Comparison of ENCODE assay signal across 16 cellular contexts in the genomic region with DNA sequence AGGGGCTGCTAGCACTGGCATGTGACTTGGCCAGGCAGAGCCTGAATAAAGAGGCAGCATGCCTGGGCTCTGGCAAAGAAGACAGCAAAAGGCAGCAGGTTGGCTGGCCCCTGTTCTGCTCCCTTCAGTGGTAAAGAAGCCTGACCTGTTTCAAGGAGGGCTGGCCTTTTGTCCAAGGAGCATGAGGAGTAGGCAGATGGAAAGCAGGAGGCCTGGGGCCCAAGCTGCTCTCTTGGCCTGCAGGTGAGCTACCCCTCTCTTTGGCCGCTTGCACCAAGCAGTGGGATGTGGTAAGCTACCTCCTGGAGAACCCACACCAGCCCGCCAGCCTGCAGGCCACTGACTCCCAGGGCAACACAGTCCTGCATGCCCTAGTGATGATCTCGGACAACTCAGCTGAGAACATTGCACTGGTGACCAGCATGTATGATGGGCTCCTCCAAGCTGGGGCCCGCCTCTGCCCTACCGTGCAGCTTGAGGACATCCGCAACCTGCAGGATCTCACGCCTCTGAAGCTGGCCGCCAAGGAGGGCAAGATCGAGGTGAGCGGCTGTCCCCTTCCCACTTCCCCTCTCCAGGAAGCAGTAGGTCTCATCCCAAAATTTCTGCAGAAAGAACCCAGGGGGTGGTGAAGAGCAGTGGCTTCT. TPM values are rescaled to one million over a fixed set of nuclear protein-coding genes. Genes with fewer than 3 reads are reported as not detected.
DNase-seq lines count a peak whose midpoint lies in the region; ATAC-seq lines count a peak whose summit lies in the region.
"Had no signal": no experiment of that assay in that cellular context is flagged by ENCODE, and none has a peak within 500 bp of the region (broad histone marks: within the 10 kb centered on the region; RNA-seq: fewer than 3 reads in every experiment).

No MANE protein-coding gene starts in this region.

- no peak overlapping the region for H3K4ac ChIP-seq in mesenchymal stem cell (ENCODE audit: low read depth in 1 of 2, low read length in 2 of 2)

- peak overlapping the region in 1 of 2 experiments; percentile 26 for H3K18ac ChIP-seq in mesenchymal stem cell (ENCODE audit: low read depth in 1 of 2, low read length in 2 of 2)

- no peak overlapping the region for H3K4me3 ChIP-seq in mesenchymal stem cell (ENCODE audit: insufficient read depth in 1 of 2, low read depth in 1 of 2, low read length in 2 of 2)
- H3K4me3 ChIP-seq: BLaER1 treated with 17β-estradiol and CSF1 and Interleukin-3, amounts not matched to agents 10 nM and 100 nM; GM12878 had no signal

- peaks cover 31% of the 10 kb centered on the region for H3K4me1 ChIP-seq in mesenchymal stem cell (ENCODE audit: control insufficient read depth, insufficient read depth, low read depth, low read length)

- H2BK12ac ChIP-seq in mesenchymal stem cell (ENCODE audit: low read length in 2 of 2): peak overlapping the region in 1 of 2 experiments; percentile 67

- H3K27me3 ChIP-seq in mesenchymal stem cell (ENCODE audit: control insufficient read depth in 1 of 2, insufficient read depth in 1 of 2, low read length in 2 of 2): no peaks in the 10 kb centered on the region

- H2BK15ac ChIP-seq in mesenchymal stem cell (ENCODE audit: low read depth, poor library complexity, severe bottlenecking): no peak overlapping the region

- H3K79me1 ChIP-seq in mesenchymal stem cell (replicated peaks; ENCODE audit: low read length, poor library complexity, severe bottlenecking): no peaks in the 10 kb centered on the region

- WGBS in mesenchymal stem cell: 97% methylated on average over 7 of the region's 10 CpGs

- DNase-seq in Right ventricle myocardium inferior (ENCODE audit: missing footprints) (peak; percentile 41), left cardiac atrium (no peak), SK-N-DZ (ENCODE audit: low spot score) (peak; percentile 4), cerebellar nuclear complex (lab: John Stamatoyannopoulos, UW) (peak; percentile 65 to 73), mesenchymal stem cell (no peak), NCI-H2107 treated with DMSO at 0.1 percent for 48 hours (lab: John Stamatoyannopoulos, UW; ENCODE audit: unreplicated experiment) (no peak)
- DNase-seq: ACHN; Calu3; CD4-positive, alpha-beta T cell; DMS 273 treated with DMSO at 0.1 percent for 48 hours had no signal

- H3K9me3 ChIP-seq in mesenchymal stem cell (ENCODE audit: control insufficient read depth, low read length): no peaks in the 10 kb centered on the region
- H3K9me3 ChIP-seq: BLaER1 treated with 17β-estradiol and CSF1 and Interleukin-3, amounts not matched to agents 10 nM and 100 nM had no signal

- no peak for ATAC-seq in Right ventricle myocardium inferior
- no peak for ATAC-seq in left cardiac atrium
- ATAC-seq in GM21447 (IDR thresholded peaks at IDR 0.05; ENCODE audit: unreplicated experiment): no peak
- no peak for ATAC-seq in GM19463 (IDR thresholded peaks at IDR 0.05; ENCODE audit: unreplicated experiment)
- ATAC-seq: GM12878 had no signal

- no peak overlapping the region for H4K91ac ChIP-seq in mesenchymal stem cell (ENCODE audit: low read length)

- peak overlapping the region; percentile 19 for H2AK5ac ChIP-seq in mesenchymal stem cell (ENCODE audit: low read length, severe bottlenecking)

- no peak overlapping the region for H2BK5ac ChIP-seq in mesenchymal stem cell (ENCODE audit: low read depth, low read length, poor library complexity, severe bottlenecking)

- H3K27ac ChIP-seq in mesenchymal stem cell (ENCODE audit: low read length, poor library complexity, severe bottlenecking): no peak overlapping the region
- H3K27ac ChIP-seq: BLaER1 treated with 17β-estradiol and CSF1 and Interleukin-3, amounts not matched to agents 10 nM and 100 nM had no signal

- H4K8ac ChIP-seq in mesenchymal stem cell (ENCODE audit: low read length): no peak overlapping the region

- H3K9ac ChIP-seq in mesenchymal stem cell (ENCODE audit: low read length): no peak overlapping the region
- H3K9ac ChIP-seq: BLaER1 treated with 17β-estradiol and CSF1 and Interleukin-3, amounts not matched to agents 10 nM and 100 nM had no signal

- H3K23ac ChIP-seq in mesenchymal stem cell (ENCODE audit: low read length in 2 of 2): no peak overlapping the region

- intact Hi-C loops in Right ventricle myocardium inferior (cut with DNase I): no loop called here
- intact Hi-C loops in left cardiac atrium (cut with DNase I): no loop called here

- no peak overlapping the region for H2BK120ac ChIP-seq in mesenchymal stem cell (ENCODE audit: low read depth, low read length)

- no peak overlapping the region for H3K4me2 ChIP-seq in mesenchymal stem cell (ENCODE audit: low read length, poor library complexity, severe bottlenecking)
- H3K4me2 ChIP-seq: BLaER1 treated with 17β-estradiol and CSF1 and Interleukin-3, amounts not matched to agents 10 nM and 100 nM had no signal

- peaks cover 7 to 67% of the 10 kb centered on the region in 2 experiments for H3K36me3 ChIP-seq in mesenchymal stem cell (ENCODE audit: control insufficient read depth in 1 of 2, insufficient read depth in 2 of 2, low read depth in 1 of 2, low read length in 2 of 2)

- H3K14ac ChIP-seq in mesenchymal stem cell (ENCODE audit: low read length in 2 of 2): peak overlapping the region in 1 of 2 experiments; percentile 11

- no peak overlapping the region for H2AFZ ChIP-seq in mesenchymal stem cell (ENCODE audit: low read depth, low read length)

RNA-seq across cellular contexts. Expression of gene TRPV2, which starts 8.0 kb away (rescaled TPM):
- total RNA-seq in Right ventricle myocardium inferior (11.2 TPM), left cardiac atrium (10 to 100 TPM; 14.3 to 21.1 TPM)
- polyA plus RNA-seq in SK-N-DZ (2014; cell fraction: cytosol; rRNA removed): 1.1 and 2.8 TPM in 2 replicates
- 1.2 and 2.4 TPM in 2 replicates for polyA plus RNA-seq in SK-N-DZ (2014; cell fraction: nucleus; rRNA removed)
- 116 TPM for polyA plus RNA-seq in mesenchymal stem cell (2013, experiment 1 of 2)
- polyA plus RNA-seq in mesenchymal stem cell (2013, experiment 2 of 2): 113 TPM
- total RNA-seq: A172, HT-29 had no signal

RNA-seq across cellular contexts. Expression of gene UBB, which starts 42.5 kb away (rescaled TPM):
- total RNA-seq in Right ventricle myocardium inferior (1,403 TPM), left cardiac atrium (1,000 to 10,000 TPM; 1,163 to 1,195 TPM)
- polyA plus RNA-seq in SK-N-DZ (2014; cell fraction: cytosol; rRNA removed): 3,108 and 3,290 TPM in 2 replicates
- 1,029 and 1,296 TPM in 2 replicates for polyA plus RNA-seq in SK-N-DZ (2014; cell fraction: nucleus; rRNA removed)
- polyA plus RNA-seq in mesenchymal stem cell (2013, experiment 1 of 2): 2,793 TPM
- polyA plus RNA-seq in mesenchymal stem cell (2013, experiment 2 of 2): 2,890 TPM

Comparison
In these comparisons a context has a peak if more than half of its experiments do, and no peak if none do; other contexts are left out.
1. DNase-seq: peak in Right ventricle myocardium inferior (single experiment), SK-N-DZ (single experiment) and cerebellar nuclear complex (2 of 2); none in left cardiac atrium (single experiment), mesenchymal stem cell (single experiment) and NCI-H2107 treated with DMSO at 0.1 percent for 48 hours (single experiment).